Comparison of ENCODE assay signal across 16 cellular contexts in genomic region chr1:45337630-45338320, GRCh38. TPM values are rescaled to one million over a fixed set of nuclear protein-coding genes. Genes with fewer than 3 reads are reported as not detected.
DNase-seq lines count a peak whose midpoint lies in the region; ATAC-seq, FAIRE-seq and TF ChIP-seq lines count a peak whose summit lies in the region.
"Had no signal": no experiment of that assay in that cellular context is flagged by ENCODE, and none has a peak within 500 bp of the region (broad histone marks: within the 10 kb centered on the region; RNA-seq: fewer than 3 reads in every experiment).

No MANE protein-coding gene starts in this region.

- H3K36me3 Mint-ChIP-seq in activated CD4-positive, alpha-beta T cell treated with anti-CD3 and anti-CD28 coated beads, Interleukin-2, amount 10 ng/mL, durations not matched to agents 24 days and 14 days (ENCODE audit: low read depth): peaks cover 42% of the 10 kb centered on the region
- peaks cover 26% of the 10 kb centered on the region for H3K36me3 Mint-ChIP-seq in neural progenitor cell

- H3K27me3 ChIP-seq in GM12878 (replicated peaks in 1 of 2; ENCODE audit: control insufficient read depth in 2 of 2, insufficient read depth in 2 of 2, low read length in 1 of 2): no peaks in the 10 kb centered on the region
- no peaks in the 10 kb centered on the region for H3K27me3 ChIP-seq in neural progenitor cell
- H3K27me3 ChIP-seq in SK-N-SH (ENCODE audit: insufficient read depth): no peaks in the 10 kb centered on the region
- H3K27me3 ChIP-seq: suprapubic skin had no signal

- TF ChIP-seq CTCF in GM12878 (IDR thresholded peaks at IDR 0.05 in 2 of 3, conservative IDR thresholded peaks at IDR 0.05 in 1 of 3; ENCODE audit: control insufficient read depth in 2 of 3, extremely low read depth in 1 of 3, insufficient read depth in 1 of 3, low read depth in 3 of 3, low read length in 3 of 3) (no peak), neural progenitor cell (IDR thresholded peaks at IDR 0.05) (no peak), SK-N-SH (IDR thresholded peaks at IDR 0.05) (no peak)

- DNase-seq in activated CD4-positive, alpha-beta T cell treated with anti-CD3 and anti-CD28 coated beads, Interleukin-2, amount 10 ng/mL, durations not matched to agents 24 days and 14 days: no peak
- DNase-seq in activated CD4-positive, alpha-beta T cell treated with anti-CD3 and anti-CD28 coated beads for 4 hours: no peak
- peak; percentile 34 for DNase-seq in LoVo (ENCODE audit: low spot score)
- no peak for DNase-seq in GM12878 (ENCODE audit: low read depth, low spot score)
- DNase-seq in neural progenitor cell (ENCODE audit: low spot score): no peak
- no peak for DNase-seq in left cardiac atrium
- no peak for DNase-seq in SK-N-SH
- no peak for DNase-seq in ecto neural progenitor cell (ENCODE audit: low spot score)
- DNase-seq: activated CD4-positive, alpha-beta T cell treated with anti-CD3 and anti-CD28 coated beads, Interleukin-2, amount 50 U/mL, for 4 hours; KBM-7; NCI-H1436; NCI-H446; nucleus accumbens had no signal

- H2AFZ ChIP-seq in GM12878 (ENCODE audit: control insufficient read depth, low read depth, low read length): no peak overlapping the region
- no peak overlapping the region for H2AFZ ChIP-seq in neural progenitor cell (replicated peaks)
- no peak overlapping the region for H2AFZ ChIP-seq in SK-N-SH (ENCODE audit: low read depth)

- BruUV-seq in GM12878 (replicated peaks; lab: Mats Ljungman, UMichigan): no TSS peak

- H3K27ac Mint-ChIP-seq in activated CD4-positive, alpha-beta T cell treated with anti-CD3 and anti-CD28 coated beads, Interleukin-2, amount 10 ng/mL, durations not matched to agents 24 days and 14 days: no peak overlapping the region
- no peak overlapping the region for H3K27ac Mint-ChIP-seq in neural progenitor cell

- intact Hi-C loops in activated CD4-positive, alpha-beta T cell treated with anti-CD3 and anti-CD28 coated beads, Interleukin-2, amount 10 ng/mL, durations not matched to agents 24 days and 14 days (cut with micrococcal nuclease): no loop called here
- intact Hi-C loops in GM12878 (cut with micrococcal nuclease; ENCODE audit: unreplicated experiment) (no loop called here), left cardiac atrium (cut with DNase I) (no loop called here)

- TF ChIP-seq POLR2A in GM12878 (IDR thresholded peaks at IDR 0.05; ENCODE audit: low read depth, low read length): no peak

- H3K4me1 ChIP-seq in GM12878 (ENCODE audit: control insufficient read depth, insufficient read depth, low read length) (peaks cover 11% of the 10 kb centered on the region), neural progenitor cell (peaks cover 36% of the 10 kb centered on the region), SK-N-SH (ENCODE audit: control insufficient read depth in 1 of 2, insufficient read depth in 2 of 2, low read depth in 1 of 2, low read length in 1 of 2) (peaks cover 0 to 11% of the 10 kb centered on the region in 2 experiments; a peak in 1 of 4 replicates)

- RAD21 ChIA-PET in GM12878 (lab: Charles Lee; ENCODE audit: unreplicated experiment): interaction anchor here (1.7 to 4.1 kb wide), 2 partner anchors 31 to 325 kb away, joined by 8 to 50 read pairs; partner anchors contain the start of genes HECTD3 and UROD

- H3K79me2 ChIP-seq in GM12878 (ENCODE audit: control insufficient read depth, insufficient read depth, low read length) (peaks cover 38% of the 10 kb centered on the region), neural progenitor cell (ENCODE audit: low read depth) (peaks cover 65% of the 10 kb centered on the region), SK-N-SH (ENCODE audit: insufficient read depth) (peaks cover 37% of the 10 kb centered on the region)

- no peak for TF ChIP-seq RAD21 in GM12878 (IDR thresholded peaks at IDR 0.05; ENCODE audit: insufficient read depth, low read depth, low read length)
- no peak for TF ChIP-seq RAD21 in SK-N-SH (IDR thresholded peaks at IDR 0.05; ENCODE audit: low read length)

- CTCF ChIA-PET in GM12878 (lab: Yijun Ruan, JAX): interaction anchor here (1.6 to 5.2 kb wide), 5 partner anchors 11 to 326 kb away, joined by 5 to 42 read pairs (median 9); partner anchors contain the start of genes HECTD3, HPDL and UROD
- CTCF ChIA-PET in SK-N-SH (lab: Yijun Ruan, JAX): interaction anchor here (1.2 to 5.7 kb wide), 3 partner anchors 154 to 323 kb away, joined by 3 to 38 read pairs (median 4); partner anchors contain the start of gene TESK2

- H4K20me1 ChIP-seq in GM12878 (ENCODE audit: control insufficient read depth, insufficient read depth) (no peaks in the 10 kb centered on the region), neural progenitor cell (ENCODE audit: low read depth) (no peaks in the 10 kb centered on the region), SK-N-SH (ENCODE audit: insufficient read depth) (no peaks in the 10 kb centered on the region)

- H3K9me3 ChIP-seq in GM12878 (replicated peaks; ENCODE audit: control insufficient read depth, insufficient read depth, low read length) (no peaks in the 10 kb centered on the region), neural progenitor cell (ENCODE audit: low read depth) (no peaks in the 10 kb centered on the region), SK-N-SH (no peaks in the 10 kb centered on the region)
- H3K9me3 ChIP-seq: suprapubic skin had no signal

- no peak for TF ChIP-seq EP300 in GM12878 (IDR thresholded peaks at IDR 0.05; ENCODE audit: borderline replicate concordance in 1 of 2, control insufficient read depth in 1 of 2, low read depth in 2 of 2, low read length in 2 of 2)
- TF ChIP-seq EP300 in SK-N-SH (IDR thresholded peaks at IDR 0.05; ENCODE audit: borderline replicate concordance in 1 of 2, low read depth in 1 of 2, low read length in 1 of 2): no peak

- in situ Hi-C loops in GM12878 (cut with MboI): no loop called here

- H3K9me3 Mint-ChIP-seq in activated CD4-positive, alpha-beta T cell treated with anti-CD3 and anti-CD28 coated beads, Interleukin-2, amount 10 ng/mL, durations not matched to agents 24 days and 14 days: peaks cover 6% of the 10 kb centered on the region
- no peaks in the 10 kb centered on the region for H3K9me3 Mint-ChIP-seq in neural progenitor cell

- peaks cover 53% of the 10 kb centered on the region for H3K4me1 Mint-ChIP-seq in activated CD4-positive, alpha-beta T cell treated with anti-CD3 and anti-CD28 coated beads, Interleukin-2, amount 10 ng/mL, durations not matched to agents 24 days and 14 days
- H3K4me1 Mint-ChIP-seq in neural progenitor cell: peaks cover 43% of the 10 kb centered on the region

- SMC1A ChIA-PET in GM12878 (lab: Charles Lee; ENCODE audit: uncharacterized antibody, unreplicated experiment): interaction anchor here (1.1 to 7.9 kb wide), 6 partner anchors 11 to 325 kb away, joined by 3 to 73 read pairs (median 6); partner anchors contain the start of genes HPDL, TESK2 and UROD

- H3K36me3 ChIP-seq in GM12878 (ENCODE audit: control insufficient read depth in 2 of 2, insufficient read depth in 2 of 2, low read length in 1 of 2) (peaks cover 11 to 13% of the 10 kb centered on the region in 2 experiments), neural progenitor cell (no peaks in the 10 kb centered on the region), SK-N-SH (replicated peaks in 1 of 2; ENCODE audit: control insufficient read depth in 1 of 2, insufficient read depth in 2 of 2, low read length in 1 of 2) (peaks cover 8 to 18% of the 10 kb centered on the region in 2 experiments)

- 82% methylated on average over 3 of the region's 3 CpGs for WGBS in GM12878 (ENCODE audit: insufficient coverage, insufficient replicate concordance, low lambda C conversion rate, missing lambda C conversion rate)
- WGBS in SK-N-SH (ENCODE audit: low lambda C conversion rate): 93% methylated on average over 3 of the region's 3 CpGs

- no peak for ATAC-seq in GM12878
- no peak for ATAC-seq in left cardiac atrium
- ATAC-seq: esophagus mucosa had no signal

- H3K4me2 ChIP-seq in GM12878 (ENCODE audit: control insufficient read depth, insufficient read depth): no peak overlapping the region
- no peak overlapping the region for H3K4me2 ChIP-seq in neural progenitor cell
- H3K4me2 ChIP-seq in SK-N-SH: no peak overlapping the region

- POLR2A ChIA-PET in GM12878 (lab: Charles Lee): interaction anchor here (0.8 to 5.4 kb wide), 3 partner anchors 11 to 249 kb away, joined by 3 to 45 read pairs (median 7); partner anchors contain the start of gene HPDL
- POLR2A ChIA-PET in SK-N-SH (lab: Yijun Ruan, JAX): no interaction called here

- H3K9me2 ChIP-seq in SK-N-SH: no peaks in the 10 kb centered on the region

- H3K27ac ChIP-seq in GM12878 (ENCODE audit: control insufficient read depth, insufficient read depth): no peak overlapping the region
- no peak overlapping the region for H3K27ac ChIP-seq in neural progenitor cell
- no peak overlapping the region for H3K27ac ChIP-seq in SK-N-SH (ENCODE audit: low read depth in 2 of 2, low read length in 1 of 2)
- H3K27ac ChIP-seq: suprapubic skin had no signal

- no peaks in the 10 kb centered on the region for H3K27me3 Mint-ChIP-seq in activated CD4-positive, alpha-beta T cell treated with anti-CD3 and anti-CD28 coated beads, Interleukin-2, amount 10 ng/mL, durations not matched to agents 24 days and 14 days
- H3K27me3 Mint-ChIP-seq in neural progenitor cell (ENCODE audit: insufficient read depth, low read depth): peaks cover 2% of the 10 kb centered on the region

- H3K9ac ChIP-seq in GM12878 (ENCODE audit: control insufficient read depth, insufficient read depth, low read length) (no peak overlapping the region), neural progenitor cell (no peak overlapping the region), SK-N-SH (no peak overlapping the region)

- no peak for FAIRE-seq in GM12878 (lab: Jason Lieb, UNC)
- FAIRE-seq: A204.1 had no signal

- H3F3A ChIP-seq in neural progenitor cell (ENCODE audit: low read depth): peaks cover 43% of the 10 kb centered on the region
- peaks cover 13% of the 10 kb centered on the region for H3F3A ChIP-seq in SK-N-SH (replicated peaks; ENCODE audit: insufficient read depth)

- peak overlapping the region; percentile 98 for H3K4me3 Mint-ChIP-seq in activated CD4-positive, alpha-beta T cell treated with anti-CD3 and anti-CD28 coated beads, Interleukin-2, amount 10 ng/mL, durations not matched to agents 24 days and 14 days
- H3K4me3 Mint-ChIP-seq in neural progenitor cell: peak overlapping the region; percentile 76

- H3K4me3 ChIP-seq in GM12878: no peak overlapping the region
- no peak overlapping the region for H3K4me3 ChIP-seq in neural progenitor cell
- H3K4me3 ChIP-seq in SK-N-SH (ENCODE audit: low read depth in 2 of 2, low read length in 1 of 2): no peak overlapping the region
- H3K4me3 ChIP-seq: suprapubic skin had no signal

RNA-seq across cellular contexts. Expression of gene TOE1, which starts 2.2 kb away (rescaled TPM):
- total RNA-seq in activated CD4-positive, alpha-beta T cell treated with anti-CD3 and anti-CD28 coated beads, Interleukin-2, amount 10 ng/mL, durations not matched to agents 24 days and 14 days: 38.2 and 44.8 TPM in 2 replicates
- 10.9 and 15.9 TPM in 2 replicates for total RNA-seq in GM12878 (2013; cell fraction: nucleolus; rRNA removed)
- total RNA-seq in GM12878 (2014; rRNA removed) (33.0 TPM in 2 replicates), GM12878 (2014; rRNA removed; fragmentation: Illumina TruSeq; extraction: Trizol) (21.2 and 22.7 TPM in 2 replicates), GM12878 (2021) (22.3 and 23.2 TPM in 2 replicates), neural progenitor cell (ENCODE audit: low replicate concordance) (6.1 and 10.7 TPM in 2 replicates), left cardiac atrium (1 to 10 TPM; 5.4 to 6.6 TPM)
- 10.5 TPM for polyA plus RNA-seq in GM12878 (2011; ENCODE audit: low read depth)
- polyA plus RNA-seq in GM12878 (2011; rRNA removed) (13.1 and 24.3 TPM in 2 replicates), GM12878 (2014; fragmentation: Illumina TruSeq; extraction: Trizol) (34.4 and 36.6 TPM in 2 replicates), GM12878 (2014; fragmentation: Nextera tagmentation; extraction: Ambion mirVana) (10 to 100 TPM; 33.5 to 38.0 TPM), GM12878 (2014; rRNA removed) (30.5 and 34.9 TPM in 2 replicates), GM12878 (2016; fragmentation: Nextera tagmentation; extraction: Ambion mirVana) (10 to 100 TPM; 34.6 TPM), SK-N-SH (2012; rRNA removed) (17.3 and 19.1 TPM in 2 replicates)
- polyA plus RNA-seq in GM12878 (2011; cell fraction: cytosol; rRNA removed): 32.7 and 40.1 TPM in 2 replicates
- polyA plus RNA-seq in GM12878 (2011; cell fraction: nucleus; rRNA removed): 42.8 and 43.2 TPM in 2 replicates
- polyA plus RNA-seq in GM12878 (2012): 10.9 and 14.8 TPM in 2 replicates
- polyA minus RNA-seq in GM12878 (2011; rRNA and poly(A)+ RNA removed): 33.0 and 34.6 TPM in 2 replicates
- 12.3 and 15.8 TPM in 2 replicates for polyA minus RNA-seq in GM12878 (2011; cell fraction: cytosol; rRNA and poly(A)+ RNA removed)
- polyA minus RNA-seq in GM12878 (2011; cell fraction: nucleus; rRNA and poly(A)+ RNA removed): 24.3 and 39.1 TPM in 2 replicates
- 12.2 and 15.6 TPM in 2 replicates for polyA plus RNA-seq in SK-N-SH (2012; cell fraction: cytosol; rRNA removed)
- 35.8 and 36.9 TPM in 2 replicates for polyA plus RNA-seq in SK-N-SH (2012; cell fraction: nucleus; rRNA removed)

RNA-seq across cellular contexts. Expression of gene MUTYH, which starts 2.5 kb away (rescaled TPM):
- total RNA-seq in activated CD4-positive, alpha-beta T cell treated with anti-CD3 and anti-CD28 coated beads, Interleukin-2, amount 10 ng/mL, durations not matched to agents 24 days and 14 days: 55.6 and 57.0 TPM in 2 replicates
- 41.4 and 50.2 TPM in 2 replicates for total RNA-seq in GM12878 (2013; cell fraction: nucleolus; rRNA removed)
- total RNA-seq in GM12878 (2014; rRNA removed): 34.3 and 34.6 TPM in 2 replicates
- 17.5 and 20.0 TPM in 2 replicates for total RNA-seq in GM12878 (2014; rRNA removed; fragmentation: Illumina TruSeq; extraction: Trizol)
- total RNA-seq in GM12878 (2021): 37.7 and 38.0 TPM in 2 replicates
- polyA plus RNA-seq in GM12878 (2011; ENCODE audit: low read depth): 18.8 TPM
- polyA plus RNA-seq in GM12878 (2011; rRNA removed): 17.5 and 25.7 TPM in 2 replicates
- polyA plus RNA-seq in GM12878 (2011; cell fraction: cytosol; rRNA removed): 25.0 and 40.1 TPM in 2 replicates
- 148 and 169 TPM in 2 replicates for polyA plus RNA-seq in GM12878 (2011; cell fraction: nucleus; rRNA removed)
- 15.6 and 18.0 TPM in 2 replicates for polyA plus RNA-seq in GM12878 (2012)
- polyA plus RNA-seq in GM12878 (2014; fragmentation: Illumina TruSeq; extraction: Trizol): 16.4 and 23.1 TPM in 2 replicates
- 10 to 100 TPM in 1 of 2 experiments, 1 to 10 TPM in 1; 2.5 to 10.5 TPM for polyA plus RNA-seq in GM12878 (2014; fragmentation: Nextera tagmentation; extraction: Ambion mirVana)
- 41.5 and 42.7 TPM in 2 replicates for polyA plus RNA-seq in GM12878 (2014; rRNA removed)
- 10 to 100 TPM; 38.1 to 42.0 TPM for polyA plus RNA-seq in GM12878 (2016; fragmentation: Nextera tagmentation; extraction: Ambion mirVana)
- 17.8 and 22.5 TPM in 2 replicates for polyA minus RNA-seq in GM12878 (2011; rRNA and poly(A)+ RNA removed)
- polyA minus RNA-seq in GM12878 (2011; cell fraction: cytosol; rRNA and poly(A)+ RNA removed): 4.5 and 10.2 TPM in 2 replicates
- polyA minus RNA-seq in GM12878 (2011; cell fraction: nucleus; rRNA and poly(A)+ RNA removed): 14.3 and 29.4 TPM in 2 replicates
- 48.2 and 89.7 TPM in 2 replicates for total RNA-seq in neural progenitor cell (ENCODE audit: low replicate concordance)
- 10 to 100 TPM in 1 of 2 donors, 1 to 10 TPM in 1; 9.1 to 11.0 TPM for total RNA-seq in left cardiac atrium
- 21.9 and 23.3 TPM in 2 replicates for polyA plus RNA-seq in SK-N-SH (2012; rRNA removed)
- 7.4 and 12.1 TPM in 2 replicates for polyA plus RNA-seq in SK-N-SH (2012; cell fraction: cytosol; rRNA removed)
- 95.0 and 118 TPM in 2 replicates for polyA plus RNA-seq in SK-N-SH (2012; cell fraction: nucleus; rRNA removed)

RNA-seq across cellular contexts. Expression of gene HPDL, which starts 11.1 kb away (rescaled TPM):
- 39.6 and 39.8 TPM in 2 replicates for total RNA-seq in activated CD4-positive, alpha-beta T cell treated with anti-CD3 and anti-CD28 coated beads, Interleukin-2, amount 10 ng/mL, durations not matched to agents 24 days and 14 days
- 10.5 and 11.8 TPM in 2 replicates for total RNA-seq in GM12878 (2013; cell fraction: nucleolus; rRNA removed)
- total RNA-seq in GM12878 (2014; rRNA removed) (61.0 and 75.5 TPM in 2 replicates), GM12878 (2014; rRNA removed; fragmentation: Illumina TruSeq; extraction: Trizol) (11.5 and 14.4 TPM in 2 replicates), GM12878 (2021) (54.6 and 60.2 TPM in 2 replicates), neural progenitor cell (ENCODE audit: low replicate concordance) (0.64 and 2.4 TPM in 2 replicates), left cardiac atrium (under 1 TPM; 0.27 to 0.50 TPM)
- polyA plus RNA-seq in GM12878 (2011; ENCODE audit: low read depth): 4.0 TPM
- polyA plus RNA-seq in GM12878 (2011; rRNA removed) (0.89 and 3.4 TPM in 2 replicates), GM12878 (2014; fragmentation: Illumina TruSeq; extraction: Trizol) (3.4 and 9.1 TPM in 2 replicates), GM12878 (2014; fragmentation: Nextera tagmentation; extraction: Ambion mirVana) (1 to 10 TPM; 1.3 to 3.6 TPM), GM12878 (2014; rRNA removed) (49.2 and 60.4 TPM in 2 replicates), GM12878 (2016; fragmentation: Nextera tagmentation; extraction: Ambion mirVana) (10 to 100 TPM; 55.0 to 57.9 TPM), SK-N-SH (2012; rRNA removed) (0.19 and 0.25 TPM in 2 replicates)
- polyA plus RNA-seq in GM12878 (2011; cell fraction: cytosol; rRNA removed): 4.1 and 9.4 TPM in 2 replicates
- 10.7 and 15.0 TPM in 2 replicates for polyA plus RNA-seq in GM12878 (2011; cell fraction: nucleus; rRNA removed)
- 10.4 and 12.2 TPM in 2 replicates for polyA plus RNA-seq in GM12878 (2012)
- 2.0 and 4.4 TPM in 2 replicates for polyA minus RNA-seq in GM12878 (2011; rRNA and poly(A)+ RNA removed)
- polyA minus RNA-seq in GM12878 (2011; cell fraction: cytosol; rRNA and poly(A)+ RNA removed): 4.5 and 5.7 TPM in 2 replicates
- 6.6 and 13.0 TPM in 2 replicates for polyA minus RNA-seq in GM12878 (2011; cell fraction: nucleus; rRNA and poly(A)+ RNA removed)
- 0.13 and 0.25 TPM in 2 replicates for polyA plus RNA-seq in SK-N-SH (2012; cell fraction: cytosol; rRNA removed)
- 0.14 and 0.42 TPM in 2 replicates for polyA plus RNA-seq in SK-N-SH (2012; cell fraction: nucleus; rRNA removed)
